Comparison of ENCODE assay signal across 8 cellular contexts in the genomic region with DNA sequence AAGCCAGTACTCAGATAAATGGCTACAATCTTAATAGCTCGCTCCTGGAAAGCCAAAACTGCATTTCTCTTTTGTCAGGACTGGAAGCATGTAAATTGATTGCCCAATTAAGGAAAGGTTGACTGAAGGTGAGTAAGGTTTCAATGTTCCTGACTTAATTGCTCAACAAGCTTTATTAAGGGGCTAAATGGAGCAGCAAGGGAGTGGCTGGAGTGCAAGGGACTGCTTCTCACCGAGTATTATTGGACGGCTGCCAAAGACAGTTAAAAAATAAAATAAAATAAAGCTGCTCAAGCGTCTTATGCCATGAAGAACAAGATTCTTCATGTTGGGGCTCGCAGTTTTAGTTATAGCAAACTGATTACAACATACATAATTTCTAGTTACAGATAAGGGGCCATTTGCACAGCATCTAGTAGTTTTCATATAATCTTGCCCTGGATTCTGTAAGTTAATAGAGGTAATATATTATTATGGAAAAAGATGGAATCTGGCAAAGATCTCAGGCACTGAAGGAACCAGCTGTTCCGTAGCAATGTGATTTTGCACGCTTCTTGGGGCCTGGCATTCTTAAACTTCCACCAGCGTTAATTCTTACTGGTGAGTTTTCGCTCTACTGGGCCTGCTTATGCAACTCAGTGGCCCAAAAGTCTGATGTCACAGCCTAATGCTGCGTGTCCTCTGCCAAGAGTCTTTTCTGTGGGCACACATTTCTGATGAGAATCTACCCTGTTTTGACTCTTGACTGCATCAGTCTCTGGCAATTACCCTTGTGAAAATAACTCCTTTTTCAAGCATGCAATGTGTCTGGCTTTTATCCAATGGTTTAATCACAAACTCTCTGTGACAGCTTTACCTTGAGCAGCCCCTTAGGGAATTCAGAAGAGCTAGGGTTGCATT.
A peak's percentile ranks its signal among the peaks of the same experiment; 100 is the strongest.
DNase-seq lines count a peak whose midpoint lies in the region; ATAC-seq and TF ChIP-seq lines count a peak whose summit lies in the region.

No MANE protein-coding gene starts in this region.

- DNase-seq in DMS79 (lab: John Stamatoyannopoulos, UW) (peak; percentile 96), NCI-H2227 treated with DMSO at 0.1 percent for 48 hours (lab: John Stamatoyannopoulos, UW) (peak; percentile 60), epithelial cell of prostate (ENCODE audit: low read depth, low spot score) (peak; percentile 84), trophoblast cell (peak; percentile 26 to 54), KG1 (lab: John Stamatoyannopoulos, UW) (no peak), osteocyte (ENCODE audit: extremely low spot score, unreplicated experiment) (no peak), cortex of kidney (lab: John Stamatoyannopoulos, UW) (no peak)
- no peak for DNase-seq in activated CD8-positive, alpha-beta memory T cell treated with anti-CD3 and anti-CD28 coated beads, Interleukin-2, amount 10 ng/mL, durations not matched to agents 7 days and 5 days

- H2BK120ac ChIP-seq in trophoblast cell (ENCODE audit: insufficient read depth, low read length, poor library complexity): peak overlapping the region; percentile 96

- H3K27me3 ChIP-seq in trophoblast cell (ENCODE audit: insufficient read depth, low read length): no peaks in the 10 kb centered on the region

- peaks cover 22% of the 10 kb centered on the region for H3K4me1 Mint-ChIP-seq in osteocyte (ENCODE audit: unreplicated experiment)
- peaks cover 4% of the 10 kb centered on the region for H3K4me1 Mint-ChIP-seq in activated CD8-positive, alpha-beta memory T cell treated with anti-CD3 and anti-CD28 coated beads, Interleukin-2, amount 10 ng/mL, durations not matched to agents 7 days and 5 days

- peak overlapping the region; percentile 71 for H3K27ac ChIP-seq in epithelial cell of prostate
- H3K27ac ChIP-seq in trophoblast cell (ENCODE audit: low read depth, low read length): peak overlapping the region; percentile 94

- H3K4me3 ChIP-seq in trophoblast cell (ENCODE audit: low read depth, low read length): no peak overlapping the region

- peak overlapping the region; percentile 93 for H4K91ac ChIP-seq in trophoblast cell (ENCODE audit: low read depth, low read length)

- H3K23ac ChIP-seq in trophoblast cell (ENCODE audit: low read length): no peak overlapping the region

- peak overlapping the region; percentile 77 for H3K14ac ChIP-seq in trophoblast cell (ENCODE audit: low read length)

- CTCF ChIA-PET in activated CD8-positive, alpha-beta memory T cell treated with anti-CD3 and anti-CD28 coated beads, Interleukin-2, amount 10 ng/mL, durations not matched to agents 7 days and 5 days (lab: Charles Lee): interaction anchor here (1.2 kb wide), 1 partner anchor 35 kb away, joined by 3 read pairs; no protein-coding TSS in a partner anchor

- no peak overlapping the region for H3K27ac Mint-ChIP-seq in osteocyte (ENCODE audit: unreplicated experiment)
- no peak overlapping the region for H3K27ac Mint-ChIP-seq in activated CD8-positive, alpha-beta memory T cell treated with anti-CD3 and anti-CD28 coated beads, Interleukin-2, amount 10 ng/mL, durations not matched to agents 7 days and 5 days

- no peak for ATAC-seq in activated CD8-positive, alpha-beta memory T cell treated with anti-CD3 and anti-CD28 coated beads, Interleukin-2, amount 10 ng/mL, durations not matched to agents 7 days and 5 days

- H2AFZ ChIP-seq in trophoblast cell (ENCODE audit: insufficient read depth, low read length, poor library complexity): no peak overlapping the region

- no peaks in the 10 kb centered on the region for H3K9me3 ChIP-seq in trophoblast cell (ENCODE audit: insufficient read depth, low read depth, low read length)

- WGBS in trophoblast cell (ENCODE audit: extremely low coverage, insufficient coverage, insufficient read length): no CpG with 5 or more reads among the region's 10 CpGs

- peak overlapping the region; percentile 78 for H3K4ac ChIP-seq in trophoblast cell (ENCODE audit: low read depth, low read length)

- peak overlapping the region; percentile 41 for H2AK5ac ChIP-seq in trophoblast cell (ENCODE audit: low read length)

- peaks cover 32% of the 10 kb centered on the region for H3K79me1 ChIP-seq in trophoblast cell (ENCODE audit: low read length)

- no peaks in the 10 kb centered on the region for H3K27me3 Mint-ChIP-seq in osteocyte (ENCODE audit: unreplicated experiment)
- no peaks in the 10 kb centered on the region for H3K27me3 Mint-ChIP-seq in activated CD8-positive, alpha-beta memory T cell treated with anti-CD3 and anti-CD28 coated beads, Interleukin-2, amount 10 ng/mL, durations not matched to agents 7 days and 5 days

- no peak overlapping the region for H3K9ac ChIP-seq in trophoblast cell (ENCODE audit: low read length)

- no peak overlapping the region for H3K18ac ChIP-seq in trophoblast cell (ENCODE audit: low read length)

- H3K4me3 Mint-ChIP-seq in osteocyte (ENCODE audit: unreplicated experiment): no peak overlapping the region
- H3K4me3 Mint-ChIP-seq in activated CD8-positive, alpha-beta memory T cell treated with anti-CD3 and anti-CD28 coated beads, Interleukin-2, amount 10 ng/mL, durations not matched to agents 7 days and 5 days: no peak overlapping the region

- H3K4me2 ChIP-seq in trophoblast cell (ENCODE audit: low read length): no peak overlapping the region

- peaks cover 7% of the 10 kb centered on the region for H3K79me2 ChIP-seq in trophoblast cell (ENCODE audit: control insufficient read depth, insufficient read depth, low read length, poor library complexity)

- peaks cover 11% of the 10 kb centered on the region for H3K9me3 Mint-ChIP-seq in osteocyte (ENCODE audit: unreplicated experiment)
- peaks cover 12% of the 10 kb centered on the region for H3K9me3 Mint-ChIP-seq in activated CD8-positive, alpha-beta memory T cell treated with anti-CD3 and anti-CD28 coated beads, Interleukin-2, amount 10 ng/mL, durations not matched to agents 7 days and 5 days (ENCODE audit: low read depth)

- no peak overlapping the region for H4K12ac ChIP-seq in trophoblast cell (ENCODE audit: low read depth, low read length)

- TF ChIP-seq CTCF in osteocyte (IDR thresholded peaks at IDR 0.05): no peak

- H3K4me1 ChIP-seq in trophoblast cell (ENCODE audit: control insufficient read depth in 1 of 2, insufficient read depth in 2 of 2, low read length in 2 of 2): peaks cover 10 to 22% of the 10 kb centered on the region in 2 experiments

- H4K8ac ChIP-seq in trophoblast cell (ENCODE audit: low read depth, low read length): peak overlapping the region; percentile 53

- peaks cover 4% of the 10 kb centered on the region for H3K36me3 Mint-ChIP-seq in osteocyte (ENCODE audit: unreplicated experiment)
- peaks cover 10% of the 10 kb centered on the region for H3K36me3 Mint-ChIP-seq in activated CD8-positive, alpha-beta memory T cell treated with anti-CD3 and anti-CD28 coated beads, Interleukin-2, amount 10 ng/mL, durations not matched to agents 7 days and 5 days

- peak overlapping the region; percentile 97 for H2BK5ac ChIP-seq in trophoblast cell (ENCODE audit: low read depth, low read length, poor library complexity)

- peaks cover 0 to 1% of the 10 kb centered on the region in 2 experiments for H3K36me3 ChIP-seq in trophoblast cell (ENCODE audit: control insufficient read depth in 1 of 2, insufficient read depth in 2 of 2, low read length in 2 of 2)

- H2BK12ac ChIP-seq in trophoblast cell (ENCODE audit: low read length): peak overlapping the region; percentile 43

Comparison
In these comparisons a context has a peak if more than half of its experiments do, and no peak if none do; other contexts are left out.
1. DNase-seq: peak in DMS79 (single experiment), NCI-H2227 treated with DMSO at 0.1 percent for 48 hours (single experiment), epithelial cell of prostate (single experiment) and trophoblast cell (2 of 2); none in KG1 (single experiment), osteocyte (single experiment), activated CD8-positive, alpha-beta memory T cell treated with anti-CD3 and anti-CD28 coated beads, Interleukin-2, amount 10 ng/mL, durations not matched to agents 7 days and 5 days (single experiment) and cortex of kidney (single experiment).